ENCODE assay signal across 20 cellular contexts in genomic region chr2:154855113-154855512, GRCh38.
DNase-seq lines count a peak whose midpoint lies in the region; ATAC-seq and TF ChIP-seq lines count a peak whose summit lies in the region.
"Had no signal": no experiment of that assay in that cellular context is flagged by ENCODE, and none has a peak within 500 bp of the region (broad histone marks: within the 10 kb centered on the region; RNA-seq: fewer than 3 reads in every experiment).

No MANE protein-coding gene starts in this region.

- H3K9me2 ChIP-seq in OCI-LY1 (ENCODE audit: low read depth, low read length), result no peaks in the 10 kb centered on the region; the same call in 1 of the 2 replicates

- H3K4me1 ChIP-seq in OCI-LY1 (ENCODE audit: insufficient read depth, low read length, severe bottlenecking) (peaks cover 12% of the 10 kb centered on the region), upper lobe of right lung (no peaks in the 10 kb centered on the region)
- H3K4me1 ChIP-seq: BLaER1 had no signal

- no peaks in the 10 kb centered on the region for H3K9me3 ChIP-seq in OCI-LY1 (ENCODE audit: low read length)
- no peaks in the 10 kb centered on the region for H3K9me3 ChIP-seq in upper lobe of right lung
- H3K9me3 ChIP-seq: BLaER1, HAP-1 had no signal

- H3K9ac ChIP-seq in OCI-LY1 (ENCODE audit: low read length), result no peak overlapping the region
- H3K9ac ChIP-seq: BLaER1 had no signal

- TF ChIP-seq POLR2A in NB4 (IDR thresholded peaks at IDR 0.05; ENCODE audit: extremely low read depth, insufficient read length), result no peak

- H3K36me3 ChIP-seq in OCI-LY1 (ENCODE audit: insufficient read depth, low read length), result no peaks in the 10 kb centered on the region
- H3K36me3 ChIP-seq in upper lobe of right lung, result no peaks in the 10 kb centered on the region
- H3K36me3 ChIP-seq: BLaER1, HAP-1 had no signal

- peak; percentile 55 for ATAC-seq in left lobe of liver
- no peak for ATAC-seq in upper lobe of right lung
- ATAC-seq in HG03097 (IDR thresholded peaks at IDR 0.05; ENCODE audit: low FRiP score, unreplicated experiment), result no peak
- no peak for ATAC-seq in HG02571 (IDR thresholded peaks at IDR 0.05; ENCODE audit: unreplicated experiment)
- ATAC-seq: CD8-positive, alpha-beta T cell; GM12878; GM23338 had no signal

- peak; percentile 10 for DNase-seq in H4 (ENCODE audit: low spot score)
- DNase-seq in NB4 (ENCODE audit: low read depth), result peak; percentile 6
- DNase-seq in left lobe of liver (ENCODE audit: low spot score), result no peak
- no peak for DNase-seq in upper lobe of right lung
- no peak for DNase-seq in NOMO-1 treated with DMSO at 0.1 percent for 48 hours (lab: John Stamatoyannopoulos, UW; ENCODE audit: unreplicated experiment)
- DNase-seq: CD4-positive, CD25-positive, alpha-beta regulatory T cell; CD8-positive, alpha-beta T cell; DMS 273 treated with DMSO at 0.1 percent for 48 hours; DMS79; EL; GDM1; HFFc6 had no signal

- no peaks in the 10 kb centered on the region for H3K79me2 ChIP-seq in OCI-LY1 (ENCODE audit: insufficient read depth, low read length)

- H3K27ac ChIP-seq in OCI-LY1 (ENCODE audit: low read depth, low read length, poor library complexity, severe bottlenecking) (no peak overlapping the region), upper lobe of right lung (no peak overlapping the region)
- H3K27ac ChIP-seq: BLaER1, C4-2B had no signal

- H3K27me3 ChIP-seq in OCI-LY1 (ENCODE audit: insufficient read depth, low read length) (no peaks in the 10 kb centered on the region), upper lobe of right lung (no peaks in the 10 kb centered on the region)
- H3K27me3 ChIP-seq: BLaER1 had no signal

- H2AFZ ChIP-seq in OCI-LY1 (ENCODE audit: low read length), result peak overlapping the region; percentile 96
- H2AFZ ChIP-seq: GM23338 had no signal

- H3F3A ChIP-seq in OCI-LY1 (ENCODE audit: insufficient read depth, low read length), result no peaks in the 10 kb centered on the region

- H3K4me2 ChIP-seq in OCI-LY1 (ENCODE audit: low read length), result no peak overlapping the region
- H3K4me2 ChIP-seq: BLaER1, GM23338 had no signal

- intact Hi-C loops in upper lobe of right lung (cut with DNase I), result no loop called here

- no peak overlapping the region for H3K4me3 ChIP-seq in NB4 (ENCODE audit: low read depth, low read length)
- no peak overlapping the region for H3K4me3 ChIP-seq in OCI-LY1 (ENCODE audit: low read depth, low read length, poor library complexity, severe bottlenecking)
- no peak overlapping the region for H3K4me3 ChIP-seq in upper lobe of right lung
- H3K4me3 ChIP-seq: BLaER1, GM12878, GM23338, HAP-1 had no signal

- no peaks in the 10 kb centered on the region for H4K20me1 ChIP-seq in OCI-LY1 (ENCODE audit: insufficient read depth, low read length)
- H4K20me1 ChIP-seq: BLaER1 had no signal

- TF ChIP-seq CTCF in NB4 (IDR thresholded peaks at IDR 0.05; ENCODE audit: low read depth, low read length) (no peak), OCI-LY1 (IDR thresholded peaks at IDR 0.05; ENCODE audit: low read length) (no peak), upper lobe of right lung (IDR thresholded peaks at IDR 0.05) (no peak)

Comparison
In these comparisons a context has a peak if more than half of its experiments do, and no peak if none do; other contexts are left out.
1. DNase-seq: peak in H4 (single experiment) and NB4 (single experiment); none in left lobe of liver (single experiment), upper lobe of right lung (single experiment) and NOMO-1 treated with DMSO at 0.1 percent for 48 hours (single experiment).